1 cellular context compared by ENCODE assay signal in genomic region chr3:123089611-123090301, GRCh38.
TF ChIP-seq lines count a peak whose summit lies in the region.

No MANE protein-coding gene starts in this region.

TF ChIP-seq in WTC11, 78 proteins besides CTCF, POLR2A, EP300 and RAD21 (continued from another document):
- no peak for TF ChIP-seq ZNF416 (CRISPR knock-in tag; IDR thresholded peaks at IDR 0.05)
